Comparison of ENCODE assay signal across 16 cellular contexts in genomic region chrX:344371-344901, GRCh38.
"Had no signal": no experiment of that assay in that cellular context is flagged by ENCODE, and none has a peak within 500 bp of the region (broad histone marks: within the 10 kb centered on the region; RNA-seq: fewer than 3 reads in every experiment).

No MANE protein-coding gene starts in this region.

- H3K4me1 ChIP-seq: gastrocnemius medialis, upper lobe of left lung had no signal

- H3K27ac ChIP-seq: gastrocnemius medialis, neutrophil, upper lobe of left lung had no signal

- ATAC-seq: gastrocnemius medialis, left lobe of liver, T-helper 17 cell had no signal

- H3K27me3 ChIP-seq: gastrocnemius medialis, neutrophil, upper lobe of left lung had no signal

- H3K9me3 ChIP-seq: gastrocnemius medialis, neutrophil, upper lobe of left lung had no signal

- H3K4me1 Mint-ChIP-seq: activated B cell treated with CpG ODN at 0.5 μM for 24 hours; activated naive CD8-positive, alpha-beta T cell treated with anti-CD3 and anti-CD28 coated beads, Interleukin-2, amount 10 ng/mL, durations not matched to agents 7 days and 5 days; endodermal cell; T-helper 17 cell had no signal

- FAIRE-seq: islet of Langerhans, small intestine had no signal

- H3K27ac Mint-ChIP-seq: activated B cell treated with CpG ODN at 0.5 μM for 24 hours; activated naive CD8-positive, alpha-beta T cell treated with anti-CD3 and anti-CD28 coated beads, Interleukin-2, amount 10 ng/mL, durations not matched to agents 7 days and 5 days; endodermal cell; stimulated activated naive CD8-positive, alpha-beta T cell treated with anti-CD3 and anti-CD28 coated beads, Interleukin-15, Interleukin-2, amounts not matched to agents 100 ng/mL and 50 ng/mL, for 24 hours; T-helper 17 cell had no signal

- DNase-seq: activated B cell treated with CpG ODN at 0.5 μM for 24 hours; activated CD4-positive, alpha-beta T cell treated with anti-CD3 and anti-CD28 coated beads for 48 hours; activated naive CD4-positive, alpha-beta T cell; activated naive CD8-positive, alpha-beta T cell treated with anti-CD3 and anti-CD28 coated beads, Interleukin-2, amount 10 ng/mL, durations not matched to agents 7 days and 5 days; anterior cingulate cortex; cerebellar nuclear complex; endodermal cell; retina; small intestine had no signal

- H3K9me3 Mint-ChIP-seq: activated B cell treated with CpG ODN at 0.5 μM for 24 hours; stimulated activated naive CD8-positive, alpha-beta T cell treated with anti-CD3 and anti-CD28 coated beads, Interleukin-15, Interleukin-2, amounts not matched to agents 100 ng/mL and 50 ng/mL, for 24 hours had no signal

- H3K4me3 Mint-ChIP-seq: activated B cell treated with CpG ODN at 0.5 μM for 24 hours; activated naive CD8-positive, alpha-beta T cell treated with anti-CD3 and anti-CD28 coated beads, Interleukin-2, amount 10 ng/mL, durations not matched to agents 7 days and 5 days; endodermal cell; stimulated activated naive CD8-positive, alpha-beta T cell treated with anti-CD3 and anti-CD28 coated beads, Interleukin-15, Interleukin-2, amounts not matched to agents 100 ng/mL and 50 ng/mL, for 24 hours; T-helper 17 cell had no signal

- H3K4me3 ChIP-seq: gastrocnemius medialis, upper lobe of left lung had no signal

- H3K27me3 Mint-ChIP-seq: activated B cell treated with CpG ODN at 0.5 μM for 24 hours; activated naive CD8-positive, alpha-beta T cell treated with anti-CD3 and anti-CD28 coated beads, Interleukin-2, amount 10 ng/mL, durations not matched to agents 7 days and 5 days; stimulated activated naive CD8-positive, alpha-beta T cell treated with anti-CD3 and anti-CD28 coated beads, Interleukin-15, Interleukin-2, amounts not matched to agents 100 ng/mL and 50 ng/mL, for 24 hours; T-helper 17 cell had no signal
